In the genomic region with DNA sequence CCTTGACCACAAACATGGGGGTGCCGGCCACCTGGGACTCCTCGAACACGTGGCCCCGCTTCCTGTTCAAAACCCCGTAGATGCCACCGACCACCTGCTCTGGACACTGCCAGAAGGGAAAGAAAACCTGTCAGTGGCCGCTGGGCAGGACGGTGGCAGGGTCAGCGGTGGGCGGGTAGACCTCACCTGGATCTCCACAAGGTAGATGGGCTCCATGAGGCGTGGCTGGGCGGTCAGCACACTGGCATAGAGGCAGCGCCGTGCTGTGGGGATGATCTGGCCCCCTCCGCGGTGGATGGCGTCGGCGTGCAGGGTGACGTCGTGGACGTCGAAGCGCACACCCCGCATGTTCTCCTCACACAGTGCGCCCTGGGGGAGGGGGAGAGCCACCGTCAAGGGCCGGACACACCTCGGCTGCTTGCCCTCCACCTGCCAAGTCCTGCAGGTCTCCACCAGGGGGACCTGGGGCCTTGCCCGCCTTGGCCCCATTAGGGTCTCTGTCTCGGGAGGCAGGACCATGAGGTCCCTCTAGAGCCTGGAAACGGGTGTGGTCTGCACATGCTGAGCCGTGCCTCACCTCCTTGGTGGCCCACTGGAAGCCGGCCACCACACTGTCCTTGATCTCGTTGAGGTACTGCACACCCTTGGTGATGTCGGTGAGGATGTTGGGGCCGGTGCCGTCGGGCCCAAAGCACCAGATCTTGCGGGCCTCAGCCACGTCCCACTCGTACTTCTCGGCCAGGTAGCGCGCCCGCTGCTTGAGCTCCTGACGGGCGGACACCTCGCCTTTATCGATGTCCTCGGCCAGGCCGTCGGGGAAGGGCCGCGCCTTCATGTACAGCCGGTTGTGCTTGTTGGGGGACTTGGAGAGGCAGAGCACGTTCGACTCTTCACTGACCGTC, we compare ENCODE assay signal across 8 cellular contexts. TPM values are rescaled to one million over a fixed set of nuclear protein-coding genes. Genes with fewer than 3 reads are reported as not detected.
DNase-seq lines count a peak whose midpoint lies in the region; TF ChIP-seq lines count a peak whose summit lies in the region.
"Had no signal": no experiment of that assay in that cellular context is flagged by ENCODE, and none has a peak within 500 bp of the region (broad histone marks: within the 10 kb centered on the region; RNA-seq: fewer than 3 reads in every experiment).

No MANE protein-coding gene starts in this region.

- TF ChIP-seq CTCF in neural crest cell (conservative IDR thresholded peaks at IDR 0.05), result peak; percentile 37

- peak overlapping the region; percentile 60 for H3K4me3 Mint-ChIP-seq in neural crest cell

- DNase-seq in Daoy (ENCODE audit: low read depth) (peak; percentile 13), dermis blood vessel endothelial cell (peak; percentile 6), neural crest cell (ENCODE audit: low read depth, low spot score) (no peak), T-helper 9 cell (no peak), NCI-H526 treated with DMSO at 0.1 percent for 48 hours (lab: John Stamatoyannopoulos, UW) (no peak), globus pallidus (ENCODE audit: low spot score) (no peak)
- DNase-seq: NCI-H2081 treated with DMSO at 0.1 percent for 48 hours had no signal

- no peak overlapping the region for H3K9ac ChIP-seq in HUES48 (ENCODE audit: low read depth, low read length)

- H3K27me3 Mint-ChIP-seq in neural crest cell (ENCODE audit: low read depth), result no peaks in the 10 kb centered on the region

- no peak overlapping the region for H3K4me3 ChIP-seq in HUES48 (ENCODE audit: low read depth, low read length)

- no peaks in the 10 kb centered on the region for H3K27me3 ChIP-seq in HUES48 (ENCODE audit: control insufficient read depth, insufficient read depth, low read length)

- H3K27ac Mint-ChIP-seq in neural crest cell (ENCODE audit: unreplicated experiment), result no peak overlapping the region

- no peaks in the 10 kb centered on the region for H3K9me3 Mint-ChIP-seq in neural crest cell

- H3K27ac ChIP-seq in HUES48 (ENCODE audit: low read depth, low read length), result peak overlapping the region; percentile 42

- no peaks in the 10 kb centered on the region for H3K4me1 ChIP-seq in HUES48 (ENCODE audit: control insufficient read depth, insufficient read depth, low read length)

- no peaks in the 10 kb centered on the region for H3K4me1 Mint-ChIP-seq in neural crest cell

- no peaks in the 10 kb centered on the region for H3K9me3 ChIP-seq in HUES48 (ENCODE audit: control insufficient read depth, insufficient read depth, low read length)

- peaks cover 79% of the 10 kb centered on the region for H3K36me3 ChIP-seq in HUES48 (ENCODE audit: control insufficient read depth, insufficient read depth, low read length)

- H3K36me3 Mint-ChIP-seq in neural crest cell (ENCODE audit: low read depth), result peaks cover 13% of the 10 kb centered on the region

RNA-seq across cellular contexts. Expression of a gene that starts 6.6 kb away (rescaled TPM):
- 133 and 135 TPM in 2 replicates for total RNA-seq in Daoy (2014; rRNA removed; shearing (Covaris generic))
- total RNA-seq in dermis blood vessel endothelial cell, result 151 and 203 TPM in 2 replicates
- total RNA-seq in neural crest cell, result 61.8 and 63.1 TPM in 2 replicates

RNA-seq across cellular contexts. Expression of a gene that starts 7.8 kb away (rescaled TPM):
- total RNA-seq in Daoy (2014; rRNA removed; shearing (Covaris generic)), result 1,288 and 1,386 TPM in 2 replicates
- total RNA-seq in dermis blood vessel endothelial cell (2,677 and 3,798 TPM in 2 replicates), neural crest cell (2,663 and 2,725 TPM in 2 replicates)

RNA-seq across cellular contexts. Expression of a gene that starts 30.0 kb away (rescaled TPM):
- 25.7 and 31.5 TPM in 2 replicates for total RNA-seq in Daoy (2014; rRNA removed; shearing (Covaris generic))
- total RNA-seq in dermis blood vessel endothelial cell (22.0 and 27.2 TPM in 2 replicates), neural crest cell (49.6 and 58.8 TPM in 2 replicates)

RNA-seq across cellular contexts. Expression of a gene that starts 44.6 kb away (rescaled TPM):
- not detected in 2 replicates for total RNA-seq in Daoy (2014; rRNA removed; shearing (Covaris generic))
- total RNA-seq in dermis blood vessel endothelial cell, result not detected in 2 replicates
- not detected in 2 replicates for total RNA-seq in neural crest cell

Comparison
In these comparisons a context has a peak if more than half of its experiments do, and no peak if none do; other contexts are left out.
1. DNase-seq: peak in Daoy (single experiment) and dermis blood vessel endothelial cell (single experiment); none in neural crest cell (single experiment), T-helper 9 cell (single experiment), NCI-H526 treated with DMSO at 0.1 percent for 48 hours (single experiment) and globus pallidus (single experiment).